39 cellular contexts compared by ENCODE assay signal in genomic region chr7:4964506-4964905, GRCh38. TPM values are rescaled to one million over a fixed set of nuclear protein-coding genes. Genes with fewer than 3 reads are reported as not detected.
"Had no signal": no experiment of that assay in that cellular context is flagged by ENCODE, and none has a peak within 500 bp of the region (broad histone marks: within the 10 kb centered on the region; RNA-seq: fewer than 3 reads in every experiment).

No MANE protein-coding gene starts in this region.

- H3K27ac ChIP-seq: brain microvascular endothelial cell, colonic mucosa, epithelial cell of prostate, esophagus squamous epithelium, heart left ventricle, WERI-Rb-1 had no signal

- H3K27ac Mint-ChIP-seq: activated B cell treated with CpG ODN at 0.5 μM for 24 hours; activated CD4-positive, alpha-beta memory T cell treated with anti-CD3 and anti-CD28 coated beads for 36 hours; activated CD8-positive, alpha-beta memory T cell treated with anti-CD3 and anti-CD28 coated beads, Interleukin-2, amount 10 ng/mL, durations not matched to agents 7 days and 5 days; activated CD8-positive, alpha-beta T cell treated with anti-CD3 and anti-CD28 coated beads, Interleukin-2, amount 10 ng/mL, durations not matched to agents 7 days and 5 days; activated naive CD8-positive, alpha-beta T cell; activated T-helper 17 cell treated with anti-CD3 and anti-CD28 coated beads, Interleukin-2, amount 50 U/mL, for 72 hours; T-helper 17 cell; T-helper 2 cell treated with Interferon-gamma antibody and Interleukin-4, amounts not matched to agents 5 μg/mL and 100 μg/mL, for 36 hours had no signal

- H3K4me3 Mint-ChIP-seq: activated B cell treated with CpG ODN at 0.5 μM for 24 hours; activated CD4-positive, alpha-beta memory T cell treated with anti-CD3 and anti-CD28 coated beads for 36 hours; activated CD8-positive, alpha-beta memory T cell treated with anti-CD3 and anti-CD28 coated beads, Interleukin-2, amount 10 ng/mL, durations not matched to agents 7 days and 5 days; activated CD8-positive, alpha-beta T cell treated with anti-CD3 and anti-CD28 coated beads, Interleukin-2, amount 10 ng/mL, durations not matched to agents 7 days and 5 days; activated naive CD8-positive, alpha-beta T cell; activated T-helper 17 cell treated with anti-CD3 and anti-CD28 coated beads, Interleukin-2, amount 50 U/mL, for 72 hours; T-helper 17 cell; T-helper 2 cell treated with Interferon-gamma antibody and Interleukin-4, amounts not matched to agents 5 μg/mL and 100 μg/mL, for 36 hours had no signal

- H3K4me3 ChIP-seq: colonic mucosa, esophagus squamous epithelium, heart left ventricle had no signal

- ATAC-seq: activated CD4-positive, CD25-positive, alpha-beta regulatory T cell treated with anti-CD3 and anti-CD28 coated beads, Interleukin-2, amount 50 U/mL, for 24 hours; activated CD8-positive, alpha-beta memory T cell treated with anti-CD3 and anti-CD28 coated beads, Interleukin-2, amount 10 ng/mL, durations not matched to agents 7 days and 5 days; activated CD8-positive, alpha-beta T cell treated with anti-CD3 and anti-CD28 coated beads, Interleukin-2, amount 10 ng/mL, durations not matched to agents 7 days and 5 days; activated T-helper 17 cell treated with anti-CD3 and anti-CD28 coated beads, Interleukin-2, amount 50 U/mL, for 72 hours; heart left ventricle; T-helper 17 cell had no signal

- DNase-seq: activated B cell treated with CpG ODN at 0.5 μM for 24 hours; activated CD4-positive, alpha-beta memory T cell treated with anti-CD3 and anti-CD28 coated beads for 36 hours; activated CD4-positive, alpha-beta T cell treated with anti-CD3 and anti-CD28 coated beads for 48 hours; activated CD8-positive, alpha-beta memory T cell treated with anti-CD3 and anti-CD28 coated beads, Interleukin-2, amount 10 ng/mL, durations not matched to agents 7 days and 5 days; activated CD8-positive, alpha-beta memory T cell treated with anti-CD3 and anti-CD28 coated beads, Interleukin-2, amount 50 U/mL, for 4 hours; activated CD8-positive, alpha-beta T cell treated with anti-CD3 and anti-CD28 coated beads, Interleukin-2, amount 10 ng/mL, durations not matched to agents 7 days and 5 days; activated effector memory CD4-positive, alpha-beta T cell treated with Interleukin-2 at 50 U/mL for 16 hours; activated gamma-delta T cell treated with Interleukin-2 at 50 U/mL for 16 hours; activated naive CD4-positive, alpha-beta T cell treated with anti-CD3 and anti-CD28 coated beads, Interleukin-2, amount 50 U/mL, for 16 hours; activated naive CD4-positive, alpha-beta T cell treated with Interleukin-2 at 50 U/mL for 16 hours; activated T-cell treated with anti-CD3 and anti-CD28 coated beads, Interleukin-2, amount 50 U/mL, for 1 hour; amniotic stem cell; anterior cingulate cortex; brain microvascular endothelial cell; caudate nucleus; colonic mucosa; effector CD8-positive, alpha-beta T cell; esophagus squamous epithelium; foreskin melanocyte; heart left ventricle; T-helper 1 cell; T-helper 17 cell; T1000; WERI-Rb-1 had no signal

- H3K27me3 ChIP-seq: colonic mucosa had no signal

- H3K4me1 ChIP-seq: colonic mucosa, esophagus squamous epithelium, heart left ventricle had no signal

- H3K4me1 Mint-ChIP-seq: activated B cell treated with CpG ODN at 0.5 μM for 24 hours; activated T-helper 17 cell treated with anti-CD3 and anti-CD28 coated beads, Interleukin-2, amount 50 U/mL, for 72 hours had no signal

- FAIRE-seq: astrocyte, bronchial epithelial cell, endometrium, endothelial cell of umbilical vein had no signal

- H3K36me3 Mint-ChIP-seq: activated CD4-positive, alpha-beta memory T cell treated with anti-CD3 and anti-CD28 coated beads for 36 hours; activated CD8-positive, alpha-beta memory T cell treated with anti-CD3 and anti-CD28 coated beads, Interleukin-2, amount 10 ng/mL, durations not matched to agents 7 days and 5 days; activated naive CD8-positive, alpha-beta T cell had no signal

- H3K36me3 ChIP-seq: brain microvascular endothelial cell, colonic mucosa, esophagus squamous epithelium, heart left ventricle, WERI-Rb-1 had no signal

- H3K9me3 Mint-ChIP-seq: activated B cell treated with CpG ODN at 0.5 μM for 24 hours; activated CD4-positive, alpha-beta memory T cell treated with anti-CD3 and anti-CD28 coated beads for 36 hours; activated T-helper 17 cell treated with anti-CD3 and anti-CD28 coated beads, Interleukin-2, amount 50 U/mL, for 72 hours; T-helper 2 cell treated with Interferon-gamma antibody and Interleukin-4, amounts not matched to agents 5 μg/mL and 100 μg/mL, for 36 hours had no signal

- H3K9me3 ChIP-seq: colonic mucosa, esophagus squamous epithelium, heart left ventricle had no signal

RNA-seq across cellular contexts. Expression of gene MMD2, which starts 5.5 kb away (rescaled TPM):
- total RNA-seq: activated B cell treated with CpG ODN at 0.5 μM for 24 hours; activated CD4-positive, alpha-beta memory T cell treated with anti-CD3 and anti-CD28 coated beads for 36 hours; activated CD8-positive, alpha-beta memory T cell treated with anti-CD3 and anti-CD28 coated beads for 36 hours; activated CD8-positive, alpha-beta memory T cell treated with anti-CD3 and anti-CD28 coated beads, Interleukin-2, amount 10 ng/mL, durations not matched to agents 7 days and 5 days; activated CD8-positive, alpha-beta T cell treated with anti-CD3 and anti-CD28 coated beads, Interleukin-2, amount 10 ng/mL, durations not matched to agents 7 days and 5 days; activated T-helper 17 cell treated with anti-CD3 and anti-CD28 coated beads, Interleukin-2, amount 50 U/mL, for 72 hours; astrocyte; bronchial epithelial cell; colonic mucosa; dermis microvascular lymphatic vessel endothelial cell; endothelial cell of umbilical vein; esophagus squamous epithelium; fibroblast of lung; fibroblast of villous mesenchyme; heart left ventricle; T-helper 17 cell had no signal
- polyA plus RNA-seq: adipose tissue, endothelial cell of umbilical vein, esophagus, fibroblast of lung, heart left ventricle had no signal
